Comparison of ENCODE assay signal across 10 cellular contexts in genomic region chr2:71454221-71455010, GRCh38. TPM values are rescaled to one million over a fixed set of nuclear protein-coding genes. Genes with fewer than 3 reads are reported as not detected.
DNase-seq lines count a peak whose midpoint lies in the region; ATAC-seq and TF ChIP-seq lines count a peak whose summit lies in the region.
"Had no signal": no experiment of that assay in that cellular context is flagged by ENCODE, and none has a peak within 500 bp of the region (broad histone marks: within the 10 kb centered on the region; RNA-seq: fewer than 3 reads in every experiment).

No MANE protein-coding gene starts in this region.

- TF ChIP-seq CTCF in left ventricle myocardium inferior (IDR thresholded peaks at IDR 0.05; ENCODE audit: borderline replicate concordance) = peak; percentile 53
- TF ChIP-seq CTCF in osteoblast (IDR thresholded peaks at IDR 0.05; ENCODE audit: extremely low read depth, low read depth, low read length) = no peak

- peaks cover 7 to 16% (median 10%) of the 10 kb centered on the region in 4 donors for H3K4me1 Mint-ChIP-seq in CD4-positive, alpha-beta memory T cell
- H3K4me1 Mint-ChIP-seq in T-cell = peaks cover 23 to 30% (median 24%) of the 10 kb centered on the region in 3 donors

- H3K9me3 Mint-ChIP-seq in CD4-positive, alpha-beta memory T cell = no peaks in the 10 kb centered on the region
- H3K9me3 Mint-ChIP-seq in T-cell = no peaks in the 10 kb centered on the region

- peaks cover 24 to 46% of the 10 kb centered on the region in 2 donors for H3K27me3 Mint-ChIP-seq in CD4-positive, alpha-beta memory T cell
- peaks cover 39 to 50% of the 10 kb centered on the region in 2 donors for H3K27me3 Mint-ChIP-seq in T-cell

- H3K36me3 Mint-ChIP-seq in CD4-positive, alpha-beta memory T cell = no peaks in the 10 kb centered on the region
- H3K36me3 Mint-ChIP-seq in T-cell = no peaks in the 10 kb centered on the region

- H3K27ac ChIP-seq in CD4-positive, alpha-beta memory T cell (ENCODE audit: low read depth, low read length) = no peak overlapping the region
- H3K27ac ChIP-seq in left ventricle myocardium inferior (replicated peaks) = peak overlapping the region; percentile 91
- no peak overlapping the region for H3K27ac ChIP-seq in osteoblast (ENCODE audit: low read depth, low read length)
- H3K27ac ChIP-seq: epithelial cell of prostate had no signal

- CTCF ChIA-PET in CD4-positive, alpha-beta memory T cell (lab: Charles Lee; ENCODE audit: partially characterized antibody) = interaction anchor here (1.0 to 1.6 kb wide), 3 partner anchors 50 to 155 kb away, joined by 3 to 4 read pairs (median 3); no protein-coding TSS in a partner anchor
- CTCF ChIA-PET in T-cell (lab: Charles Lee) = no interaction called here

- intact Hi-C loops in CD4-positive, alpha-beta memory T cell (cut with micrococcal nuclease) = no loop called here
- intact Hi-C loops in left ventricle myocardium inferior (cut with micrococcal nuclease) = no loop called here

- DNase-seq in CD4-positive, alpha-beta memory T cell = no peak
- no peak for DNase-seq in T-cell
- DNase-seq in left ventricle myocardium inferior = peak; percentile 73
- DNase-seq in osteoblast (ENCODE audit: insufficient read length, low spot score, missing footprints) = no peak
- DNase-seq in NCI-H345 treated with DMSO at 0.1 percent for 48 hours (lab: John Stamatoyannopoulos, UW; ENCODE audit: unreplicated experiment) = no peak
- no peak for DNase-seq in MG63
- DNase-seq: activated CD4-positive, CD25-positive, alpha-beta regulatory T cell treated with anti-CD3 and anti-CD28 coated beads, Interleukin-2, amount 50 U/mL, for 72 hours had no signal

- ATAC-seq in T-cell (replicated peaks in 1 of 4) = no peak
- no peak for ATAC-seq in HG03520 (IDR thresholded peaks at IDR 0.05; ENCODE audit: unreplicated experiment)
- no peak for ATAC-seq in GM19324 (IDR thresholded peaks at IDR 0.05; ENCODE audit: low FRiP score, unreplicated experiment)

- no peaks in the 10 kb centered on the region for H3K9me3 ChIP-seq in CD4-positive, alpha-beta memory T cell (ENCODE audit: control insufficient read depth in 1 of 2, low read length in 2 of 2)
- H3K9me3 ChIP-seq in left ventricle myocardium inferior (replicated peaks) (no peaks in the 10 kb centered on the region), osteoblast (ENCODE audit: low read depth, low read length) (no peaks in the 10 kb centered on the region), MG63 (no peaks in the 10 kb centered on the region)

- peak overlapping the region in 6 of 8 donors; percentile 31 to 76 (median 44) for H3K4me3 Mint-ChIP-seq in CD4-positive, alpha-beta memory T cell
- peak overlapping the region; percentile 31 to 73 (median 32) for H3K4me3 Mint-ChIP-seq in T-cell

- no peak overlapping the region for H3K27ac Mint-ChIP-seq in CD4-positive, alpha-beta memory T cell
- H3K27ac Mint-ChIP-seq in T-cell = no peak overlapping the region

- H4K20me1 ChIP-seq in osteoblast (ENCODE audit: insufficient read depth, low read length) = no peaks in the 10 kb centered on the region

- H2AFZ ChIP-seq in osteoblast (ENCODE audit: low read length) = no peak overlapping the region

- H3K79me2 ChIP-seq in osteoblast (ENCODE audit: insufficient read depth, low read length) = no peaks in the 10 kb centered on the region

- H3K4me2 ChIP-seq in osteoblast (ENCODE audit: insufficient read depth, low read length) = peak overlapping the region; percentile 70

- peaks cover 5% of the 10 kb centered on the region for H3K27me3 ChIP-seq in CD4-positive, alpha-beta memory T cell (ENCODE audit: insufficient read depth, low read length)
- H3K27me3 ChIP-seq in left ventricle myocardium inferior (ENCODE audit: low read depth) (peaks cover 13% of the 10 kb centered on the region), osteoblast (ENCODE audit: insufficient read depth, low read length) (peaks cover 20% of the 10 kb centered on the region), MG63 (no peaks in the 10 kb centered on the region)

- H3K4me1 ChIP-seq in CD4-positive, alpha-beta memory T cell (ENCODE audit: insufficient read depth, low read length) = peaks cover 22% of the 10 kb centered on the region
- peaks cover 90% of the 10 kb centered on the region for H3K4me1 ChIP-seq in left ventricle myocardium inferior
- peaks cover 16% of the 10 kb centered on the region for H3K4me1 ChIP-seq in osteoblast (ENCODE audit: insufficient read depth, low read length)

- H3K36me3 ChIP-seq in CD4-positive, alpha-beta memory T cell (ENCODE audit: insufficient read depth, low read length) = no peaks in the 10 kb centered on the region
- H3K36me3 ChIP-seq in left ventricle myocardium inferior (no peaks in the 10 kb centered on the region), osteoblast (ENCODE audit: insufficient read depth, low read length) (no peaks in the 10 kb centered on the region), MG63 (no peaks in the 10 kb centered on the region)

- POLR2A ChIA-PET in CD4-positive, alpha-beta memory T cell (lab: Charles Lee; ENCODE audit: partially characterized antibody) = no interaction called here
- POLR2A ChIA-PET in T-cell (lab: Charles Lee) = no interaction called here

- H3K4me3 ChIP-seq in CD4-positive, alpha-beta memory T cell (ENCODE audit: low read length in 2 of 2) = no peak overlapping the region
- H3K4me3 ChIP-seq in left ventricle myocardium inferior = peak overlapping the region; percentile 76
- H3K4me3 ChIP-seq in osteoblast (ENCODE audit: insufficient read depth, low read length) = peak overlapping the region; percentile 65
- H3K4me3 ChIP-seq in MG63 = no peak overlapping the region

RNA-seq across cellular contexts. Expression of gene DYSF, which starts 1.1 kb away (rescaled TPM):
- under 1 TPM; 0.28 to 0.49 TPM for total RNA-seq in CD4-positive, alpha-beta memory T cell
- not detected for polyA plus RNA-seq in CD4-positive, alpha-beta memory T cell
- total RNA-seq in T-cell = 1 to 10 TPM in 3 of 5 donors, under 1 TPM in 2; 0.56 to 3.4 (median 1.9) TPM
- total RNA-seq in left ventricle myocardium inferior = 48.2 TPM
- 2.7 and 4.3 TPM in 2 replicates for total RNA-seq in osteoblast
- 1.1 and 1.4 TPM in 2 replicates for total RNA-seq in MG63 (2014; rRNA removed; shearing (Covaris generic); ENCODE audit: low replicate concordance)

Comparison
In these comparisons a context has a peak if more than half of its experiments do, and no peak if none do; other contexts are left out.
1. H3K4me3 ChIP-seq: peak in left ventricle myocardium inferior (single experiment) and osteoblast (single experiment); none in CD4-positive, alpha-beta memory T cell (0 of 2) and MG63 (single experiment).